Comparison of ENCODE assay signal across 9 cellular contexts in the genomic region with DNA sequence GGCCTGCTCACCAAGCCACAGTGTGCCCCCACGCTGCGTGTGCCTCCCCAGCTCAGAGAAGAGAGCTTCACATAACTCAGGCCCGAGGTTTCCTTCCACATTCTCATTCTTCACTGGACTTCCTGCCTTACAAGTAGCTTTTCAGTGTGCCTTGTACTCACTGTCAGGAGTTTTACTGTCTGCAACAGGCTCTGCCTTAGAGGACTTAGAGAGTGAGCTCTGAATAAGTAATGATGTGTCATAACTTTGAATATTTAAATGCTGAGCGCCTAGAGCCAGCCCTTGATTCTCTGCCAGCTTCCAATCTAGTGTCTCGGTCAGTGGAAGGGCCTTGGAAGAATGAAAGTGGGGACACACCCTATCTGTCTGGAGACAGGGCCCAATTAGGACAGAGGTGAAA. TPM values are rescaled to one million over a fixed set of nuclear protein-coding genes. Genes with fewer than 3 reads are reported as not detected.
DNase-seq lines count a peak whose midpoint lies in the region; ATAC-seq and TF ChIP-seq lines count a peak whose summit lies in the region.
"Had no signal": no experiment of that assay in that cellular context is flagged by ENCODE, and none has a peak within 500 bp of the region (broad histone marks: within the 10 kb centered on the region; RNA-seq: fewer than 3 reads in every experiment).

No MANE protein-coding gene starts in this region.

- H3K4me3 ChIP-seq in colonic mucosa (no peak overlapping the region), upper lobe of left lung (no peak overlapping the region)

- intact Hi-C loops in colonic mucosa (cut with DNase I) = no loop called here

- peaks cover 13% of the 10 kb centered on the region for H3K4me1 ChIP-seq in colonic mucosa
- peaks cover 15 to 32% (median 20%) of the 10 kb centered on the region in 4 donors for H3K4me1 ChIP-seq in upper lobe of left lung

- DNase-seq in HT1080 (ENCODE audit: low read depth) (peak; percentile 96), colonic mucosa (peak; percentile 70), medulla oblongata (ENCODE audit: extremely low spot score) (peak; percentile 38), upper lobe of left lung (peak; percentile 22 to 31), AML-193 (lab: John Stamatoyannopoulos, UW) (no peak)

- H3K27me3 ChIP-seq in colonic mucosa = no peaks in the 10 kb centered on the region
- H3K27me3 ChIP-seq in upper lobe of left lung = no peaks in the 10 kb centered on the region

- H3K27ac ChIP-seq in colonic mucosa (peak overlapping the region; percentile 49), upper lobe of left lung (peak overlapping the region; percentile 74 to 83 (median 80))
- H3K27ac ChIP-seq: HL-60 had no signal

- ATAC-seq in upper lobe of left lung (ENCODE audit: low FRiP score in 2 of 2) = peak; percentile 72 to 91
- no peak for ATAC-seq in GM19395 (IDR thresholded peaks at IDR 0.05; ENCODE audit: unreplicated experiment)
- ATAC-seq in GM18867 (IDR thresholded peaks at IDR 0.05; ENCODE audit: unreplicated experiment) = no peak
- ATAC-seq in HG03196 (IDR thresholded peaks at IDR 0.05; ENCODE audit: unreplicated experiment) = no peak

- WGBS in upper lobe of left lung, 2 donors = 19 to 31% methylated on average over 3 to 5 of the region's 5 CpGs

- H3K36me3 ChIP-seq in colonic mucosa (no peaks in the 10 kb centered on the region), upper lobe of left lung (peaks cover 0 to 15% (median 0%) of the 10 kb centered on the region in 4 donors)

- no peak for TF ChIP-seq POLR2A in upper lobe of left lung (IDR thresholded peaks at IDR 0.05)

- peak overlapping the region in 1 of 2 donors; percentile 22 for H3K9ac ChIP-seq in colonic mucosa (ENCODE audit: low read depth in 2 of 2, low read length in 2 of 2)

- H3K9me3 ChIP-seq in colonic mucosa (no peaks in the 10 kb centered on the region), upper lobe of left lung (no peaks in the 10 kb centered on the region)

- TF ChIP-seq CTCF in colonic mucosa (IDR thresholded peaks at IDR 0.05) (no peak), upper lobe of left lung (IDR thresholded peaks at IDR 0.05) (no peak)

- no peak for TF ChIP-seq EP300 in upper lobe of left lung (IDR thresholded peaks at IDR 0.05)

RNA-seq across cellular contexts. Expression of gene ITGB5, which starts 41.8 kb away (rescaled TPM):
- 150 and 185 TPM in 2 replicates for total RNA-seq in HT1080 (2014; rRNA removed; shearing (Covaris generic))
- polyA plus RNA-seq in HT1080 (2015; cell fraction: cytosol; rRNA removed) = 230 and 272 TPM in 2 replicates
- 292 and 316 TPM in 2 replicates for polyA plus RNA-seq in HT1080 (2015; cell fraction: nucleus; rRNA removed)
- total RNA-seq in colonic mucosa (10 to 100 TPM; 74.4 to 74.8 TPM), upper lobe of left lung (100 to 1,000 TPM in 4 of 6 donors, 10 to 100 TPM in 2; 81.5 to 145 (median 106) TPM)

Comparison
In these comparisons a context has a peak if more than half of its experiments do, and no peak if none do; other contexts are left out.
1. DNase-seq: peak in HT1080 (single experiment), colonic mucosa (single experiment), medulla oblongata (single experiment) and upper lobe of left lung (2 of 2); none in AML-193 (0 of 2).
2. ATAC-seq: peak in upper lobe of left lung (2 of 2); none in GM19395 (single experiment), GM18867 (single experiment) and HG03196 (single experiment).